In the genomic region with DNA sequence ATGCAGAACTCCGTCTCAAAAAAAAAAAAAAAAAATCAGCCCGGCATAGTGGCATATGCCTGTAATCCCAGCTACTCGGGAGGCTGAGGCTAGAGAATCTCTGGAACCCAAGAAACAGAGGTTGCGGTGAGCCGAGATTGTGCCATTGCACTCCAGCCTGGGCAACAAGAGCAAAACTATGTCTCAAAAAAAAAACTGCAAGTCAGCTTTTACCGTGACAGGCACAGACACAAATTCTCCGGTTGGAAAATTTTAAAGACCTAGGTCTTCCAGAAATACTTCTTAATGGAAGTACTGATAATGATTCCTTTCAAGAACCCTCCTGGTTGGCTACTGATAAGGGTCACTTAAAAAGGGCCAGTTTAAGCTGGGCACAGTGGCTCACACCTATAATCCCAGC, we compare ENCODE assay signal across 30 cellular contexts.
"Had no signal": no experiment of that assay in that cellular context is flagged by ENCODE, and none has a peak within 500 bp of the region (broad histone marks: within the 10 kb centered on the region; RNA-seq: fewer than 3 reads in every experiment).

No MANE protein-coding gene starts in this region.

- H3K27ac Mint-ChIP-seq: activated B cell treated with CpG ODN at 0.5 μM for 24 hours; activated CD4-positive, alpha-beta memory T cell treated with anti-CD3 and anti-CD28 coated beads, Interleukin-2, amount 10 ng/mL, durations not matched to agents 7 days and 5 days; activated naive CD4-positive, alpha-beta T cell treated with anti-CD3 and anti-CD28 coated beads, Interleukin-2, amount 50 U/mL, for 24 hours; activated T-cell treated with anti-CD3 and anti-CD28 coated beads, Interleukin-2, amount 50 U/mL, for 24 hours; activated T-helper 2 cell treated with anti-CD3 and anti-CD28 coated beads, Interferon-gamma antibody, Interleukin-2, Interleukin-4, amounts not matched to agents 10 μg/mL and 5 μg/mL and 100 μg/mL, durations not matched to agents 14 hours and 24 hours and 36 hours had no signal

- DNase-seq: activated B cell treated with CpG ODN at 0.5 μM for 24 hours; activated CD4-positive, alpha-beta memory T cell treated with anti-CD3 and anti-CD28 coated beads, Interleukin-2, amount 10 ng/mL, durations not matched to agents 7 days and 5 days; activated CD4-positive, alpha-beta T cell treated with anti-CD3 and anti-CD28 coated beads for 4 hours; activated CD4-positive, CD25-positive, alpha-beta regulatory T cell treated with anti-CD3 and anti-CD28 coated beads, Interleukin-2, amount 50 U/mL, for 72 hours; activated gamma-delta T cell; activated naive CD4-positive, alpha-beta T cell treated with Interleukin-2 at 50 U/mL for 16 hours; activated T-cell treated with anti-CD3 and anti-CD28 coated beads, Interleukin-2, amount 50 U/mL, for 24 hours; body of pancreas; caudate nucleus; cerebellar nuclear complex; Karpas-422; NCI-H1105; NCI-H1436; NCI-H1694; NCI-H1930; NCI-H2081 treated with DMSO at 0.1 percent for 48 hours; NCI-H345; NCI-H524 treated with DMSO at 0.1 percent for 48 hours; SIG-M5; SW 1271; T-helper 1 cell; T-helper 2 cell; T-helper 9 cell had no signal

- H3K9me3 ChIP-seq: adrenal gland, body of pancreas, breast epithelium had no signal

- H3K27ac ChIP-seq: adrenal gland, body of pancreas, breast epithelium, VCaP had no signal

- H3K9me3 Mint-ChIP-seq: activated B cell treated with CpG ODN at 0.5 μM for 24 hours; activated CD4-positive, alpha-beta memory T cell treated with anti-CD3 and anti-CD28 coated beads, Interleukin-2, amount 10 ng/mL, durations not matched to agents 7 days and 5 days; activated naive CD4-positive, alpha-beta T cell treated with anti-CD3 and anti-CD28 coated beads, Interleukin-2, amount 50 U/mL, for 24 hours; activated T-cell treated with anti-CD3 and anti-CD28 coated beads, Interleukin-2, amount 50 U/mL, for 24 hours; activated T-helper 2 cell treated with anti-CD3 and anti-CD28 coated beads, Interferon-gamma antibody, Interleukin-2, Interleukin-4, amounts not matched to agents 10 μg/mL and 5 μg/mL and 100 μg/mL, durations not matched to agents 14 hours and 24 hours and 36 hours had no signal

- H3K4me1 ChIP-seq: adrenal gland, body of pancreas, breast epithelium had no signal

- H3K36me3 ChIP-seq: breast epithelium had no signal

- H3K27me3 ChIP-seq: adrenal gland, body of pancreas, breast epithelium had no signal

- H3K4me3 ChIP-seq: adrenal gland, body of pancreas, breast epithelium had no signal

- ATAC-seq: body of pancreas, Right ventricle myocardium inferior, SK-N-SH treated with all-trans-retinoic acid at 6 μM for 48 hours had no signal
